In the genomic region with DNA sequence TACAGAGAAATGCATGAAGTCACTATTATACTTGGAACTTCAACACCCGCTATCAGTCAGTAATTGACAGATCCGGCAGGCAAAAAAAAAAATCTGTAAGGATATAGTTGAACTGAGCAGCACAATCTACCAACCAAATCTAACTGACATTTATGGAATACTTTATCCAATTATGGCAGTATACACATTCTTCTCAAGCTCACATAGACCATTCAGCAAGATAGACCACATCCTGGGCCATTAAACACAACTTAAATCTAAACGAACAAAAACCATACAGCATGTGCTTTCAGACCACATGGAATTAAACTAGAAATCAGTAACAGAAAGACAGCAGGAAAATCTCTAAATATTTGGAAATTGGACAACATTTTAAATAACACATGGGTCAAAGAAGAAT, we compare ENCODE assay signal across 21 cellular contexts.
A peak's percentile ranks its signal among the peaks of the same experiment; 100 is the strongest.
DNase-seq lines count a peak whose midpoint lies in the region; ATAC-seq and TF ChIP-seq lines count a peak whose summit lies in the region.
"Had no signal": no experiment of that assay in that cellular context is flagged by ENCODE, and none has a peak within 500 bp of the region (broad histone marks: within the 10 kb centered on the region; RNA-seq: fewer than 3 reads in every experiment).

No MANE protein-coding gene starts in this region.

- H3K27ac ChIP-seq in heart left ventricle = no peak overlapping the region
- no peak overlapping the region for H3K27ac ChIP-seq in lower lobe of right lung
- H3K27ac ChIP-seq: BLaER1, C4-2B, GM23248 had no signal

- H3K9me3 Mint-ChIP-seq in central memory CD8-positive, alpha-beta T cell = no peaks in the 10 kb centered on the region
- no peaks in the 10 kb centered on the region for H3K9me3 Mint-ChIP-seq in osteocyte (ENCODE audit: unreplicated experiment)
- H3K9me3 Mint-ChIP-seq: CD8-positive, alpha-beta T cell; H9 had no signal

- H3K4me1 ChIP-seq in heart left ventricle = no peaks in the 10 kb centered on the region
- H3K4me1 ChIP-seq in lower lobe of right lung = no peaks in the 10 kb centered on the region
- H3K4me1 ChIP-seq: BLaER1, Caco-2 had no signal

- no peak for ATAC-seq in central memory CD8-positive, alpha-beta T cell (replicated peaks; ENCODE audit: extremely low read depth, poor library complexity, severe bottlenecking)
- ATAC-seq in heart left ventricle (no peak), lower lobe of right lung (no peak)
- ATAC-seq: CD8-positive, alpha-beta T cell; GM12878; HCT116 had no signal

- no peaks in the 10 kb centered on the region for H3K27me3 Mint-ChIP-seq in central memory CD8-positive, alpha-beta T cell
- H3K27me3 Mint-ChIP-seq in osteocyte (ENCODE audit: unreplicated experiment) = no peaks in the 10 kb centered on the region
- H3K27me3 Mint-ChIP-seq: B cell; CD4-positive, CD25-positive, alpha-beta regulatory T cell had no signal

- 74 to 84% (median 80%) methylated on average over 3 of the region's 3 CpGs for WGBS in heart left ventricle, 4 donors

- TF ChIP-seq CTCF in osteocyte (IDR thresholded peaks at IDR 0.05) = no peak
- TF ChIP-seq CTCF in heart left ventricle (IDR thresholded peaks at IDR 0.05) = no peak
- no peak for TF ChIP-seq CTCF in lower lobe of right lung (IDR thresholded peaks at IDR 0.05)

- peak overlapping the region; percentile 44 for H3K27ac Mint-ChIP-seq in central memory CD8-positive, alpha-beta T cell (ENCODE audit: low read depth)
- peak overlapping the region; percentile 12 for H3K27ac Mint-ChIP-seq in osteocyte (ENCODE audit: unreplicated experiment)
- H3K27ac Mint-ChIP-seq: B cell; CD8-positive, alpha-beta T cell; H9 had no signal

- H3K4me3 Mint-ChIP-seq in central memory CD8-positive, alpha-beta T cell = no peak overlapping the region
- no peak overlapping the region for H3K4me3 Mint-ChIP-seq in osteocyte (ENCODE audit: unreplicated experiment)
- H3K4me3 Mint-ChIP-seq: B cell; CD4-positive, CD25-positive, alpha-beta regulatory T cell; CD8-positive, alpha-beta T cell; H9 had no signal

- H3K4me3 ChIP-seq in heart left ventricle (no peak overlapping the region), lower lobe of right lung (no peak overlapping the region)
- H3K4me3 ChIP-seq: BLaER1, GM12878, GM23248 had no signal

- intact Hi-C loops in heart left ventricle (cut with DNase I) = no loop called here
- intact Hi-C loops in lower lobe of right lung (cut with DNase I) = no loop called here

- no peaks in the 10 kb centered on the region for H3K27me3 ChIP-seq in heart left ventricle
- no peaks in the 10 kb centered on the region for H3K27me3 ChIP-seq in lower lobe of right lung (ENCODE audit: low read depth)
- H3K27me3 ChIP-seq: BLaER1 had no signal

- no peaks in the 10 kb centered on the region for H3K36me3 Mint-ChIP-seq in central memory CD8-positive, alpha-beta T cell (ENCODE audit: insufficient read depth)
- H3K36me3 Mint-ChIP-seq in osteocyte (ENCODE audit: unreplicated experiment) = peaks cover 30% of the 10 kb centered on the region

- H3K9me3 ChIP-seq in heart left ventricle (no peaks in the 10 kb centered on the region), lower lobe of right lung (no peaks in the 10 kb centered on the region)
- H3K9me3 ChIP-seq: BLaER1, Caco-2 had no signal

- DNase-seq in EH (ENCODE audit: low read depth) = peak; percentile 73
- peak; percentile 11 for DNase-seq in H4 (ENCODE audit: low spot score)
- no peak for DNase-seq in central memory CD8-positive, alpha-beta T cell (ENCODE audit: low spot score in 2 of 2)
- DNase-seq in osteocyte (ENCODE audit: extremely low spot score, unreplicated experiment) = no peak
- no peak for DNase-seq in AG08396 (ENCODE audit: low spot score)
- DNase-seq in heart left ventricle = no peak
- no peak for DNase-seq in lower lobe of right lung
- DNase-seq: Caco-2; CD4-positive, CD25-positive, alpha-beta regulatory T cell; CD8-positive, alpha-beta T cell; DMS153; DND-41; EL; GDM1; GM23248; H9 had no signal

- peaks cover 33% of the 10 kb centered on the region for H3K4me1 Mint-ChIP-seq in central memory CD8-positive, alpha-beta T cell
- peaks cover 14% of the 10 kb centered on the region for H3K4me1 Mint-ChIP-seq in osteocyte (ENCODE audit: unreplicated experiment)
- H3K4me1 Mint-ChIP-seq: B cell had no signal

- no peak for TF ChIP-seq POLR2A in heart left ventricle (IDR thresholded peaks at IDR 0.05)

- H3K36me3 ChIP-seq in heart left ventricle (no peaks in the 10 kb centered on the region), lower lobe of right lung (no peaks in the 10 kb centered on the region)
- H3K36me3 ChIP-seq: BLaER1 had no signal

Comparison
In these comparisons a context has a peak if more than half of its experiments do, and no peak if none do; other contexts are left out.
1. DNase-seq: peak in EH (single experiment) and H4 (single experiment); none in central memory CD8-positive, alpha-beta T cell (0 of 2), osteocyte (single experiment), AG08396 (single experiment), heart left ventricle (0 of 5) and lower lobe of right lung (single experiment).